ENCODE assay signal across 8 cellular contexts in the genomic region with DNA sequence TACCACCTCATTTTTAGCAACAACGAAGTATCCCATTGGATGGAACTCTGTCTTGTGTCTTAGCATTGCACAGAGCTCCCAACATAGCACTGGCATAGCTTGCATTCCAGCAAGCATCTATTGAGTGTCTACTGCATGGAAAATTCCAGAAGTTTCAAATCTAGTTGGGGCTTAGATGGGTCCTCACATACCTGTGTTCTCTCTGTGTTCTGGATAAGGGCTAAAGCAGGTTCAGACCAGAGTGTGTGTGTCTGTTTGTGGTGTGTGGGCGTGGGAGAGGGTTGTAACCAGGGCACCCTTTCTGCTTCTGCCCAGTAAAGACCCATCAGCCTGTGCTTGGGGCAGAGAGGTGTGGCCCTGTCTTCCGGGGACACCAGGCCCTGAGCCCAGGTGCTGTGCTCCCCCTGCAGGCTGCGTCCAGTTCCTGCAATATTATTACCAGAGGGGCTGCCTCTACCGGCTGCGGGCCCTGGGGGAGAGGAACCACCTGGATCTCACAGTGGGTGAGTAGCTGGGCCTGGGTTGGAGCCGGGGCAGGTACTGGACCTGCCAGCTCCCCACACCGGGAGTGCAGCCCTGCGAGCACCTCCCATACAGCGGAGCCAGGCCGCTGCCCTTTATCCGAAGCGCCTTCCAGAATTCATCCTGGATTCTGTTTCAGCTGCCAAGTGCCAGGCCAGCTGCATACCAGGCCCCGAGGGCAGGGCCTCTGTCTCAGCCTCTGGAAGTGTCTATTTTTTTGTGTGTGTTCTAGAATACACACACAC. TPM values are rescaled to one million over a fixed set of nuclear protein-coding genes. Genes with fewer than 3 reads are reported as not detected.
DNase-seq lines count a peak whose midpoint lies in the region; ATAC-seq, FAIRE-seq and TF ChIP-seq lines count a peak whose summit lies in the region.

No MANE protein-coding gene starts in this region.

- no peak overlapping the region for H2AFZ ChIP-seq in HepG2 (ENCODE audit: low read length)

- H3K4me2 ChIP-seq in HepG2 (ENCODE audit: low read depth, low read length) = no peak overlapping the region

- TF ChIP-seq CTCF in 22Rv1 (IDR thresholded peaks at IDR 0.05) (peak; percentile 99), GM13976 (IDR thresholded peaks at IDR 0.05; ENCODE audit: borderline replicate concordance, control extremely low read depth, extremely low read depth, insufficient read depth, missing control alignments) (peak; percentile 86), WI38 (IDR thresholded peaks at IDR 0.05; ENCODE audit: low read depth, low read length) (peak; percentile 73), HepG2 (CRISPR knock-in tag; IDR thresholded peaks at IDR 0.05) (peak; percentile 97)

- POLR2A ChIA-PET in HepG2 (lab: Yijun Ruan, JAX) = interaction anchor here (1.4 to 1.8 kb wide), 2 partner anchors 9 to 25 kb away, joined by 4 to 5 read pairs; no protein-coding TSS in a partner anchor

- no peaks in the 10 kb centered on the region for H3K79me2 ChIP-seq in HepG2 (ENCODE audit: insufficient read depth, low read length)

- no peaks in the 10 kb centered on the region for H4K20me1 ChIP-seq in HepG2 (ENCODE audit: insufficient read depth, low read length)

- in situ Hi-C loops in GM13976 (cut with MboI; ENCODE audit: low sequenced_read_pairs, unreplicated experiment) (no loop called here), HepG2 (cut with HindIII; ENCODE audit: extremely low pct_ligation_motif_present, low pct_unique_long_range_greater_than_20kb) (loop anchor here (5.0 kb wide), 1 partner anchor 81 kb away; no protein-coding TSS in a partner anchor)

- 35% methylated on average over 4 of the region's 14 CpGs for WGBS in HepG2 (ENCODE audit: low lambda C conversion rate)

- intact Hi-C loops in HepG2 (cut with micrococcal nuclease; ENCODE audit: unreplicated experiment) = loop anchor here (1.0 to 5.0 kb wide), 2 partner anchors 61 to 76 kb away; partner anchors contain the start of gene TMEM120B

- peak; percentile 69 for FAIRE-seq in HepG2 (lab: Jason Lieb, UNC)

- peak overlapping the region; percentile 4; the same call in 1 of the 2 replicates for H3K27ac ChIP-seq in 22Rv1
- H3K27ac ChIP-seq in caudate nucleus (ENCODE audit: low read depth, low read length) = peak overlapping the region; percentile 8
- no peak overlapping the region for H3K27ac ChIP-seq in HepG2 (ENCODE audit: extremely low read length, insufficient read depth, low read length)

- no peaks in the 10 kb centered on the region for H3K36me3 ChIP-seq in HepG2 (replicated peaks in 1 of 2; ENCODE audit: control insufficient read depth in 1 of 2, insufficient read depth in 2 of 2, low read length in 2 of 2)

- peak; percentile 73 for ATAC-seq in HG02973 (IDR thresholded peaks at IDR 0.05; ENCODE audit: unreplicated experiment)
- peak; percentile 62 for ATAC-seq in HepG2

- TF ChIP-seq RAD21 in HepG2 (CRISPR knock-in tag; IDR thresholded peaks at IDR 0.05) = peak; percentile 95

- CTCF ChIA-PET in HepG2 (lab: Yijun Ruan, JAX; ENCODE audit: low intra/inter-chr PET ratio, low total read pairs) = interaction anchor here (1.6 to 2.7 kb wide), 3 partner anchors 21 to 273 kb away, joined by 4 to 69 read pairs (median 5); partner anchors contain the start of gene RHOF

- TF ChIP-seq POLR2A in HepG2 (IDR thresholded peaks at IDR 0.05; ENCODE audit: insufficient read depth in 1 of 2, low read depth in 2 of 2, low read length in 2 of 2) = no peak

- H3K27me3 ChIP-seq in HepG2 (ENCODE audit: control insufficient read depth in 1 of 2, insufficient read depth in 2 of 2, low read length in 2 of 2) = no peaks in the 10 kb centered on the region

- TF ChIP-seq EP300 in HepG2 (IDR thresholded peaks at IDR 0.05; ENCODE audit: low read depth in 2 of 2, low read length in 2 of 2) (no peak), HepG2 (CRISPR knock-in tag; IDR thresholded peaks at IDR 0.05; ENCODE audit: borderline replicate concordance) (no peak)

- H3K9me3 ChIP-seq in HepG2 (ENCODE audit: low read length) = no peaks in the 10 kb centered on the region

- BruUV-seq in HepG2 (replicated peaks; lab: Mats Ljungman, UMichigan) = no TSS peak

- H3K4me1 ChIP-seq in HepG2 (ENCODE audit: insufficient read depth, low read length) = peaks cover 35% of the 10 kb centered on the region

- DNase-seq in GM13976 (ENCODE audit: low spot score) = peak; percentile 94
- peak; percentile 37 for DNase-seq in NCI-H2171 (lab: John Stamatoyannopoulos, UW)
- DNase-seq in caudate nucleus (lab: John Stamatoyannopoulos, UW) = peak in 38 of 61 donors; percentile 9 to 57 (median 23)
- peak; percentile 61 for DNase-seq in HepG2 (ENCODE audit: low spot score)
- DNase-seq in stimulated activated CD8-positive, alpha-beta memory T cell treated with anti-CD3 and anti-CD28 coated beads, Interleukin-12 subunit alpha, Interleukin-12 subunit beta, amount 100 ng/mL, for 1 hour (ENCODE audit: low read depth) = peak; percentile 63

- H3K9ac ChIP-seq in HepG2 (ENCODE audit: insufficient read depth, low read depth, low read length) = no peak overlapping the region

- H3K4me3 ChIP-seq in WI38 (ENCODE audit: low read depth, low read length) (no peak overlapping the region), HepG2 (replicated peaks in 1 of 3; ENCODE audit: insufficient read depth in 1 of 3, low read depth in 2 of 3, low read length in 3 of 3) (no peak overlapping the region)

TF ChIP-seq in HepG2, 621 proteins besides CTCF, POLR2A, EP300 and RAD21 (continues in another document):
- TF ChIP-seq SOX13 (IDR thresholded peaks at IDR 0.05) (no peak), SOX13 (CRISPR knock-in tag; conservative IDR thresholded peaks at IDR 0.05 in 1 of 2, IDR thresholded peaks at IDR 0.05 in 1 of 2) (no peak), BORCS8-MEF2B (CRISPR knock-in tag; IDR thresholded peaks at IDR 0.05) (peak; percentile 57; the same call in 1 of the 2 replicates), ELF1 (CRISPR knock-in tag; IDR thresholded peaks at IDR 0.05) (peak; percentile 73), ZFAT (CRISPR knock-in tag; conservative IDR thresholded peaks at IDR 0.05) (no peak), AKAP8 (CRISPR knock-in tag; IDR thresholded peaks at IDR 0.05) (no peak), ZNF790 (CRISPR knock-in tag; IDR thresholded peaks at IDR 0.05; ENCODE audit: borderline replicate concordance) (no peak), FOSL2 (CRISPR knock-in tag; IDR thresholded peaks at IDR 0.05) (peak; percentile 32; the same call in 1 of the 2 replicates)

RNA-seq across cellular contexts. Expression of gene RHOF, which starts 20.3 kb away (rescaled TPM):
- 11.0 and 14.6 TPM in 2 replicates for total RNA-seq in HepG2 (2016; rRNA removed; fragmentation: Illumina TruSeq; extraction: Trizol)
- total RNA-seq in HepG2 (2016; cell fraction: cytosol; rRNA removed; fragmentation: Illumina TruSeq; extraction: Trizol; ENCODE audit: low read depth) = 10.8 and 12.5 TPM in 2 replicates
- total RNA-seq in HepG2 (2016; cell fraction: insoluble cytoplasmic fraction; rRNA removed; fragmentation: Illumina TruSeq; extraction: Trizol) = 9.8 and 14.8 TPM in 2 replicates
- 18.2 and 24.9 TPM in 2 replicates for total RNA-seq in HepG2 (2016; cell fraction: membrane; rRNA removed; fragmentation: Illumina TruSeq; extraction: Trizol)
- total RNA-seq in HepG2 (2016; cell fraction: nucleus; rRNA removed; fragmentation: Illumina TruSeq; extraction: Trizol) = 14.1 and 17.3 TPM in 2 replicates
- polyA plus RNA-seq in HepG2 (2011; rRNA removed) = 31.3 and 32.2 TPM in 2 replicates
- polyA plus RNA-seq in HepG2 (2011; cell fraction: cytosol; rRNA removed) = 28.4 and 38.7 TPM in 2 replicates
- 37.5 and 40.2 TPM in 2 replicates for polyA plus RNA-seq in HepG2 (2011; cell fraction: nucleus; rRNA removed)
- 10.8 and 12.9 TPM in 2 replicates for polyA plus RNA-seq in HepG2 (2012)
- polyA plus RNA-seq in HepG2 (2016; cell fraction: cytosol; fragmentation: Illumina TruSeq; extraction: Trizol; ENCODE audit: low read depth) = 19.8 and 23.7 TPM in 2 replicates
- polyA plus RNA-seq in HepG2 (2016; cell fraction: insoluble cytoplasmic fraction; fragmentation: Illumina TruSeq; extraction: Trizol; ENCODE audit: low read depth) = 19.7 and 25.0 TPM in 2 replicates
- 27.0 and 27.4 TPM in 2 replicates for polyA plus RNA-seq in HepG2 (2016; cell fraction: membrane; fragmentation: Illumina TruSeq; extraction: Trizol; ENCODE audit: low read depth)
- polyA plus RNA-seq in HepG2 (2016; cell fraction: nucleus; fragmentation: Illumina TruSeq; extraction: Trizol; ENCODE audit: insufficient read depth, low read depth) = 24.9 and 31.1 TPM in 2 replicates
- polyA minus RNA-seq in HepG2 (2011; rRNA and poly(A)+ RNA removed; ENCODE audit: low replicate concordance) = 46.1 and 174 TPM in 2 replicates
- polyA minus RNA-seq in HepG2 (2011; cell fraction: cytosol; rRNA and poly(A)+ RNA removed) = 32.2 and 38.9 TPM in 2 replicates
- polyA minus RNA-seq in HepG2 (2011; cell fraction: nucleus; rRNA and poly(A)+ RNA removed) = 32.4 and 35.6 TPM in 2 replicates

RNA-seq across cellular contexts. Expression of gene SETD1B, which starts 30.6 kb away (rescaled TPM):
- 1.4 and 1.8 TPM in 2 replicates for total RNA-seq in HepG2 (2016; rRNA removed; fragmentation: Illumina TruSeq; extraction: Trizol)
- 0.40 and 0.44 TPM in 2 replicates for total RNA-seq in HepG2 (2016; cell fraction: cytosol; rRNA removed; fragmentation: Illumina TruSeq; extraction: Trizol; ENCODE audit: low read depth)
- total RNA-seq in HepG2 (2016; cell fraction: insoluble cytoplasmic fraction; rRNA removed; fragmentation: Illumina TruSeq; extraction: Trizol) = 1.3 TPM in 2 replicates
- total RNA-seq in HepG2 (2016; cell fraction: membrane; rRNA removed; fragmentation: Illumina TruSeq; extraction: Trizol) = 1.3 and 1.4 TPM in 2 replicates
- 2.7 and 3.3 TPM in 2 replicates for total RNA-seq in HepG2 (2016; cell fraction: nucleus; rRNA removed; fragmentation: Illumina TruSeq; extraction: Trizol)
- polyA plus RNA-seq in HepG2 (2011; rRNA removed) = 1.1 and 1.3 TPM in 2 replicates
- 0.43 and 0.51 TPM in 2 replicates for polyA plus RNA-seq in HepG2 (2011; cell fraction: cytosol; rRNA removed)
- 9.3 TPM in 2 replicates for polyA plus RNA-seq in HepG2 (2011; cell fraction: nucleus; rRNA removed)
- 4.2 and 6.2 TPM in 2 replicates for polyA plus RNA-seq in HepG2 (2012)
- polyA plus RNA-seq in HepG2 (2016; cell fraction: cytosol; fragmentation: Illumina TruSeq; extraction: Trizol; ENCODE audit: low read depth) = 0.32 and 0.34 TPM in 2 replicates
- polyA plus RNA-seq in HepG2 (2016; cell fraction: insoluble cytoplasmic fraction; fragmentation: Illumina TruSeq; extraction: Trizol; ENCODE audit: low read depth) = 2.6 and 3.8 TPM in 2 replicates
- 0.70 and 0.76 TPM in 2 replicates for polyA plus RNA-seq in HepG2 (2016; cell fraction: membrane; fragmentation: Illumina TruSeq; extraction: Trizol; ENCODE audit: low read depth)
- polyA plus RNA-seq in HepG2 (2016; cell fraction: nucleus; fragmentation: Illumina TruSeq; extraction: Trizol; ENCODE audit: insufficient read depth, low read depth) = 16.0 and 18.9 TPM in 2 replicates
- 2.1 and 4.2 TPM in 2 replicates for polyA minus RNA-seq in HepG2 (2011; rRNA and poly(A)+ RNA removed; ENCODE audit: low replicate concordance)
- 1.8 and 2.5 TPM in 2 replicates for polyA minus RNA-seq in HepG2 (2011; cell fraction: cytosol; rRNA and poly(A)+ RNA removed)
- polyA minus RNA-seq in HepG2 (2011; cell fraction: nucleus; rRNA and poly(A)+ RNA removed) = 3.6 and 4.4 TPM in 2 replicates

Comparison
In these comparisons a context has a peak if more than half of its experiments do, and no peak if none do; other contexts are left out.
1. DNase-seq: peak in every context shown above with its lines; median percentile 94 in GM13976; 63 in stimulated activated CD8-positive, alpha-beta memory T cell treated with anti-CD3 and anti-CD28 coated beads, Interleukin-12 subunit alpha, Interleukin-12 subunit beta, amount 100 ng/mL, for 1 hour; 61 in HepG2; 37 in NCI-H2171; 23 in caudate nucleus.